In the genomic region with DNA sequence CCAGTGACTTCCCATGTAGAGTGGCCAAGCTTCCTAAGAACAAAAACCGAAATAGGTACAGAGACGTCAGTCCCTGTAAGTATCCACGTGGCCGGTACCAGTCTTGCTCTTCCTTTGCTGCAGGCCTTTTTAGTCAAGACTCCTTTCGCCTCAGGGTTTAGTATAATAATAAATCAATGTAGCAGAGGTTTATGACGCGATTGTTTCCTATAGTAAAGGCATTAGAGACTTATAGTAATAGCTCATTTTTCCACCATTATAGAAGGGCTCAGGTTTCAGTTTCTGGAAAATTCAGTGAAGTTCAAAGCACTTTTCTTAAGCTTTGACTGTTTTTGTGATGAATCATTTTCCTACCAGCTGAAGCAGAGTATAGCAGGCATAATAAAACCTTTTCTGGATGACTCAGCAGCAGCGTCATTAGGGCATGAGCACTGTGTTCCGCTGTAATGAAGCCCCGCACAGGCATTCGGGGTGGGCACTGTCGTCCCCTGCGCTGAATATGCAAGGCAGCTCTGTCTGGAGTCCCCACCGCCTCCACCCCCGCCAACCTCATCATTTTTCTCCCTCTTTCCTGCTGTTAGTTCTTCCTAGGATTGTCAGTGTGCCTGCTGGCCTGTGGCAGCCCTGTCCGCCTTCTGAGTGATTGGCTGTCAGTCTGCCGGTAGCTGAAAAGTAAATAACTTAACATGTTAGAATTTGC, we compare ENCODE assay signal across 1 cellular context.
TF ChIP-seq lines count a peak whose summit lies in the region.

No MANE protein-coding gene starts in this region.

TF ChIP-seq in GM12878, 131 proteins besides CTCF, POLR2A, EP300 and RAD21 (continued from another document and continues in another):
- TF ChIP-seq, protein P1, sequence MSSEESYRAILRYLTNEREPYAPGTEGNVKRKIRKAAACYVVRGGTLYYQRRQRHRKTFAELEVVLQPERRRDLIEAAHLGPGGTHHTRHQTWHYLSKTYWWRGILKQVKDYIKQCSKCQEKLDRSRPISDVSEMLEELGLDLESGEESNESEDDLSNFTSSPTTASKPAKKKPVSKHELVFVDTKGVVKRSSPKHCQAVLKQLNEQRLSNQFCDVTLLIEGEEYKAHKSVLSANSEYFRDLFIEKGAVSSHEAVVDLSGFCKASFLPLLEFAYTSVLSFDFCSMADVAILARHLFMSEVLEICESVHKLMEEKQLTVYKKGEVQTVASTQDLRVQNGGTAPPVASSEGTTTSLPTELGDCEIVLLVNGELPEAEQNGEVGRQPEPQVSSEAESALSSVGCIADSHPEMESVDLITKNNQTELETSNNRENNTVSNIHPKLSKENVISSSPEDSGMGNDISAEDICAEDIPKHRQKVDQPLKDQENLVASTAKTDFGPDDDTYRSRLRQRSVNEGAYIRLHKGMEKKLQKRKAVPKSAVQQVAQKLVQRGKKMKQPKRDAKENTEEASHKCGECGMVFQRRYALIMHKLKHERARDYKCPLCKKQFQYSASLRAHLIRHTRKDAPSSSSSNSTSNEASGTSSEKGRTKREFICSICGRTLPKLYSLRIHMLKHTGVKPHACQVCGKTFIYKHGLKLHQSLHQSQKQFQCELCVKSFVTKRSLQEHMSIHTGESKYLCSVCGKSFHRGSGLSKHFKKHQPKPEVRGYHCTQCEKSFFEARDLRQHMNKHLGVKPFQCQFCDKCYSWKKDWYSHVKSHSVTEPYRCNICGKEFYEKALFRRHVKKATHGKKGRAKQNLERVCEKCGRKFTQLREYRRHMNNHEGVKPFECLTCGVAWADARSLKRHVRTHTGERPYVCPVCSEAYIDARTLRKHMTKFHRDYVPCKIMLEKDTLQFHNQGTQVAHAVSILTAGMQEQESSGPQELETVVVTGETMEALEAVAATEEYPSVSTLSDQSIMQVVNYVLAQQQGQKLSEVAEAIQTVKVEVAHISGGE (CRISPR knock-in tag; IDR thresholded peaks at IDR 0.05): no peak
- TF ChIP-seq ZBTB33 (IDR thresholded peaks at IDR 0.05) (no peak), CREB1 (IDR thresholded peaks at IDR 0.05; ENCODE audit: low read depth) (peak; percentile 77), CEBPB (IDR thresholded peaks at IDR 0.05; ENCODE audit: borderline replicate concordance in 1 of 2, low read depth in 2 of 2, low read length in 2 of 2) (no peak), EZH2 (IDR thresholded peaks at IDR 0.05; ENCODE audit: borderline replicate concordance, control insufficient read depth, low read depth, low read length) (no peak), POU2F2 (IDR thresholded peaks at IDR 0.05; ENCODE audit: borderline replicate concordance, low read depth, low read length) (no peak), ASH2L (IDR thresholded peaks at IDR 0.05; ENCODE audit: borderline replicate concordance, low read depth) (no peak), JUNB (IDR thresholded peaks at IDR 0.05) (peak; percentile 95), E2F4 (IDR thresholded peaks at IDR 0.05; ENCODE audit: low read depth, low read length) (no peak), ZNF217 (IDR thresholded peaks at IDR 0.05) (no peak), JUND (IDR thresholded peaks at IDR 0.05; ENCODE audit: low read depth, low read length) (no peak), CBX3 (IDR thresholded peaks at IDR 0.05; ENCODE audit: borderline replicate concordance, low read depth) (no peak), NBN (IDR thresholded peaks at IDR 0.05) (no peak), RUNX3 (IDR thresholded peaks at IDR 0.05; ENCODE audit: low read length) (no peak), EGR1 (IDR thresholded peaks at IDR 0.05; ENCODE audit: borderline replicate concordance in 1 of 2, low read depth in 2 of 2, low read length in 2 of 2) (no peak), E4F1 (IDR thresholded peaks at IDR 0.05; ENCODE audit: borderline replicate concordance, partially characterized antibody) (no peak), FOS (IDR thresholded peaks at IDR 0.05; ENCODE audit: borderline replicate concordance, extremely low read depth, insufficient read length) (no peak), TCF3 (IDR thresholded peaks at IDR 0.05; ENCODE audit: borderline replicate concordance, insufficient read depth, low read depth, low read length) (no peak), EED (IDR thresholded peaks at IDR 0.05; ENCODE audit: low read depth) (peak; percentile 46; the same call in 1 of the 2 replicates), CHD4 (IDR thresholded peaks at IDR 0.05) (no peak), PML (IDR thresholded peaks at IDR 0.05; ENCODE audit: low read length) (no peak), ZNF207 (IDR thresholded peaks at IDR 0.05; ENCODE audit: borderline replicate concordance) (no peak), RELA (IDR thresholded peaks at IDR 0.05; ENCODE audit: borderline replicate concordance, partially characterized antibody) (no peak), CEBPZ (IDR thresholded peaks at IDR 0.05; ENCODE audit: low read depth, low read length) (no peak), TCF7 (IDR thresholded peaks at IDR 0.05; ENCODE audit: borderline replicate concordance) (peak; percentile 79; the same call in 1 of the 2 replicates), SMAD5 (IDR thresholded peaks at IDR 0.05; ENCODE audit: low read depth) (no peak), ZNF384 (IDR thresholded peaks at IDR 0.05; ENCODE audit: borderline replicate concordance, low read depth, low read length) (no peak), SREBF2 (IDR thresholded peaks at IDR 0.05; ENCODE audit: low read length) (no peak), GABPA (IDR thresholded peaks at IDR 0.05; ENCODE audit: low read depth) (0 out of 2 replicates have a peak, but pooled peaks have one; percentile 9), IRF4 (IDR thresholded peaks at IDR 0.05; ENCODE audit: low read depth, low read length) (peak; percentile 74; the same call in 1 of the 2 replicates), STAT1 (conservative IDR thresholded peaks at IDR 0.05) (no peak), BCL11A (IDR thresholded peaks at IDR 0.05; ENCODE audit: low read depth, low read length) (no peak), SIN3A (IDR thresholded peaks at IDR 0.05; ENCODE audit: low read depth, low read length) (0 out of 2 replicates have a peak, but pooled peaks have one; percentile 35)
- TF ChIP-seq, protein P2, sequence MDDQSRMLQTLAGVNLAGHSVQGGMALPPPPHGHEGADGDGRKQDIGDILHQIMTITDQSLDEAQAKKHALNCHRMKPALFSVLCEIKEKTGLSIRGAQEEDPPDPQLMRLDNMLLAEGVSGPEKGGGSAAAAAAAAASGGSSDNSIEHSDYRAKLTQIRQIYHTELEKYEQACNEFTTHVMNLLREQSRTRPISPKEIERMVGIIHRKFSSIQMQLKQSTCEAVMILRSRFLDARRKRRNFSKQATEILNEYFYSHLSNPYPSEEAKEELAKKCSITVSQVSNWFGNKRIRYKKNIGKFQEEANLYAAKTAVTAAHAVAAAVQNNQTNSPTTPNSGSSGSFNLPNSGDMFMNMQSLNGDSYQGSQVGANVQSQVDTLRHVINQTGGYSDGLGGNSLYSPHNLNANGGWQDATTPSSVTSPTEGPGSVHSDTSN (IDR thresholded peaks at IDR 0.05; ENCODE audit: insufficient replicate concordance, low read depth, low read length): no peak
- TF ChIP-seq, protein P3, sequence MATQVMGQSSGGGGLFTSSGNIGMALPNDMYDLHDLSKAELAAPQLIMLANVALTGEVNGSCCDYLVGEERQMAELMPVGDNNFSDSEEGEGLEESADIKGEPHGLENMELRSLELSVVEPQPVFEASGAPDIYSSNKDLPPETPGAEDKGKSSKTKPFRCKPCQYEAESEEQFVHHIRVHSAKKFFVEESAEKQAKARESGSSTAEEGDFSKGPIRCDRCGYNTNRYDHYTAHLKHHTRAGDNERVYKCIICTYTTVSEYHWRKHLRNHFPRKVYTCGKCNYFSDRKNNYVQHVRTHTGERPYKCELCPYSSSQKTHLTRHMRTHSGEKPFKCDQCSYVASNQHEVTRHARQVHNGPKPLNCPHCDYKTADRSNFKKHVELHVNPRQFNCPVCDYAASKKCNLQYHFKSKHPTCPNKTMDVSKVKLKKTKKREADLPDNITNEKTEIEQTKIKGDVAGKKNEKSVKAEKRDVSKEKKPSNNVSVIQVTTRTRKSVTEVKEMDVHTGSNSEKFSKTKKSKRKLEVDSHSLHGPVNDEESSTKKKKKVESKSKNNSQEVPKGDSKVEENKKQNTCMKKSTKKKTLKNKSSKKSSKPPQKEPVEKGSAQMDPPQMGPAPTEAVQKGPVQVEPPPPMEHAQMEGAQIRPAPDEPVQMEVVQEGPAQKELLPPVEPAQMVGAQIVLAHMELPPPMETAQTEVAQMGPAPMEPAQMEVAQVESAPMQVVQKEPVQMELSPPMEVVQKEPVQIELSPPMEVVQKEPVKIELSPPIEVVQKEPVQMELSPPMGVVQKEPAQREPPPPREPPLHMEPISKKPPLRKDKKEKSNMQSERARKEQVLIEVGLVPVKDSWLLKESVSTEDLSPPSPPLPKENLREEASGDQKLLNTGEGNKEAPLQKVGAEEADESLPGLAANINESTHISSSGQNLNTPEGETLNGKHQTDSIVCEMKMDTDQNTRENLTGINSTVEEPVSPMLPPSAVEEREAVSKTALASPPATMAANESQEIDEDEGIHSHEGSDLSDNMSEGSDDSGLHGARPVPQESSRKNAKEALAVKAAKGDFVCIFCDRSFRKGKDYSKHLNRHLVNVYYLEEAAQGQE (IDR thresholded peaks at IDR 0.05; ENCODE audit: low read depth, low read length): no peak
- TF ChIP-seq, protein P4, sequence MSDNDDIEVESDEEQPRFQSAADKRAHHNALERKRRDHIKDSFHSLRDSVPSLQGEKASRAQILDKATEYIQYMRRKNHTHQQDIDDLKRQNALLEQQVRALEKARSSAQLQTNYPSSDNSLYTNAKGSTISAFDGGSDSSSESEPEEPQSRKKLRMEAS (IDR thresholded peaks at IDR 0.05; ENCODE audit: low read depth, low read length): no peak
- TF ChIP-seq, protein P5, sequence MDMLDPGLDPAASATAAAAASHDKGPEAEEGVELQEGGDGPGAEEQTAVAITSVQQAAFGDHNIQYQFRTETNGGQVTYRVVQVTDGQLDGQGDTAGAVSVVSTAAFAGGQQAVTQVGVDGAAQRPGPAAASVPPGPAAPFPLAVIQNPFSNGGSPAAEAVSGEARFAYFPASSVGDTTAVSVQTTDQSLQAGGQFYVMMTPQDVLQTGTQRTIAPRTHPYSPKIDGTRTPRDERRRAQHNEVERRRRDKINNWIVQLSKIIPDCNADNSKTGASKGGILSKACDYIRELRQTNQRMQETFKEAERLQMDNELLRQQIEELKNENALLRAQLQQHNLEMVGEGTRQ (IDR thresholded peaks at IDR 0.05; ENCODE audit: borderline replicate concordance, low read depth, low read length): no peak
